In the genomic region with DNA sequence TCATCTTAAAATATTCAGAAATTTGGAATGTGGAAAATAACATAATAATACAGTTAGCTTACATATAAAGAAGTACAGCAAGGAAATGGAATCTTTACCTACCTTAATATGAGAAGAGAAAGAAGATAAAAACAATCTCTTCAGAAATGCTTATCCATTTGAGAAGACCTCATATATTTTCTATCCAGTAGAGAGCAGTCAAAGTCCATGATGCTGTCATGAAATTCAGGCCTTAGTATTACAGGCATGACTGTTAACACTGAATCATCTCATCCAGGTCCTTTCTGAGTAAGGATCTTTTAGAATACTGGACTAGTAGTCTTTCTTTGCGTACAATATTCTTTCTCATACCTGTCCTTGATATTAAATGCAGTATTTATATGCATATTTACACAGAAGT, we compare ENCODE assay signal across 9 cellular contexts.
DNase-seq lines count a peak whose midpoint lies in the region; ATAC-seq and TF ChIP-seq lines count a peak whose summit lies in the region.
"Had no signal": no experiment of that assay in that cellular context is flagged by ENCODE, and none has a peak within 500 bp of the region (broad histone marks: within the 10 kb centered on the region; RNA-seq: fewer than 3 reads in every experiment).

No MANE protein-coding gene starts in this region.

- H3K27me3 Mint-ChIP-seq in natural killer cell (ENCODE audit: low read depth in 2 of 2), result no peaks in the 10 kb centered on the region

- no peaks in the 10 kb centered on the region for H3K36me3 Mint-ChIP-seq in natural killer cell

- peak; percentile 60 for TF ChIP-seq CTCF in epithelial cell of esophagus (IDR thresholded peaks at IDR 0.05; ENCODE audit: insufficient read depth, low read depth, low read length, missing control alignments)
- peak; percentile 50 for TF ChIP-seq CTCF in retinal pigment epithelial cell (conservative IDR thresholded peaks at IDR 0.05; ENCODE audit: low read depth, low read length)
- TF ChIP-seq CTCF in natural killer cell (IDR thresholded peaks at IDR 0.05), result no peak

- no peak overlapping the region for H3K4me3 Mint-ChIP-seq in natural killer cell

- H3K27ac Mint-ChIP-seq in natural killer cell, result no peak overlapping the region

- intact Hi-C loops in natural killer cell (cut with micrococcal nuclease), result no loop called here

- no peaks in the 10 kb centered on the region for H3K4me1 Mint-ChIP-seq in natural killer cell

- peaks cover 5 to 7% of the 10 kb centered on the region in 2 donors for H3K9me3 Mint-ChIP-seq in natural killer cell

- DNase-seq in DMS53 treated with DMSO at 0.1 percent for 48 hours (lab: John Stamatoyannopoulos, UW; ENCODE audit: unreplicated experiment) (peak; percentile 80), Kasumi-1 (lab: John Stamatoyannopoulos, UW) (peak; percentile 47 to 74), epithelial cell of esophagus (ENCODE audit: low read depth) (peak; percentile 81), retinal pigment epithelial cell (ENCODE audit: low read depth) (peak; percentile 27), ecto neural progenitor cell (ENCODE audit: low spot score) (no peak), natural killer cell (no peak)
- DNase-seq in stimulated activated CD4-positive, alpha-beta T cell treated with anti-CD3 and anti-CD28 coated beads, Interleukin-12 subunit alpha, Interleukin-12 subunit beta, amount 100 ng/mL, for 4 hours, result no peak

- H3K4me3 ChIP-seq in epithelial cell of esophagus (ENCODE audit: low read length) (no peak overlapping the region), retinal pigment epithelial cell (ENCODE audit: low read length) (no peak overlapping the region)
- H3K4me3 ChIP-seq: K562 had no signal

- ATAC-seq in GM21529 (IDR thresholded peaks at IDR 0.05; ENCODE audit: unreplicated experiment), result peak; percentile 86
- no peak for ATAC-seq in natural killer cell
- ATAC-seq: K562 had no signal

Comparison
In these comparisons a context has a peak if more than half of its experiments do, and no peak if none do; other contexts are left out.
1. DNase-seq: peak in DMS53 treated with DMSO at 0.1 percent for 48 hours (single experiment), Kasumi-1 (2 of 2), epithelial cell of esophagus (single experiment) and retinal pigment epithelial cell (single experiment); none in stimulated activated CD4-positive, alpha-beta T cell treated with anti-CD3 and anti-CD28 coated beads, Interleukin-12 subunit alpha, Interleukin-12 subunit beta, amount 100 ng/mL, for 4 hours (single experiment), ecto neural progenitor cell (single experiment) and natural killer cell (single experiment).